8 cellular contexts compared by ENCODE assay signal in the genomic region with DNA sequence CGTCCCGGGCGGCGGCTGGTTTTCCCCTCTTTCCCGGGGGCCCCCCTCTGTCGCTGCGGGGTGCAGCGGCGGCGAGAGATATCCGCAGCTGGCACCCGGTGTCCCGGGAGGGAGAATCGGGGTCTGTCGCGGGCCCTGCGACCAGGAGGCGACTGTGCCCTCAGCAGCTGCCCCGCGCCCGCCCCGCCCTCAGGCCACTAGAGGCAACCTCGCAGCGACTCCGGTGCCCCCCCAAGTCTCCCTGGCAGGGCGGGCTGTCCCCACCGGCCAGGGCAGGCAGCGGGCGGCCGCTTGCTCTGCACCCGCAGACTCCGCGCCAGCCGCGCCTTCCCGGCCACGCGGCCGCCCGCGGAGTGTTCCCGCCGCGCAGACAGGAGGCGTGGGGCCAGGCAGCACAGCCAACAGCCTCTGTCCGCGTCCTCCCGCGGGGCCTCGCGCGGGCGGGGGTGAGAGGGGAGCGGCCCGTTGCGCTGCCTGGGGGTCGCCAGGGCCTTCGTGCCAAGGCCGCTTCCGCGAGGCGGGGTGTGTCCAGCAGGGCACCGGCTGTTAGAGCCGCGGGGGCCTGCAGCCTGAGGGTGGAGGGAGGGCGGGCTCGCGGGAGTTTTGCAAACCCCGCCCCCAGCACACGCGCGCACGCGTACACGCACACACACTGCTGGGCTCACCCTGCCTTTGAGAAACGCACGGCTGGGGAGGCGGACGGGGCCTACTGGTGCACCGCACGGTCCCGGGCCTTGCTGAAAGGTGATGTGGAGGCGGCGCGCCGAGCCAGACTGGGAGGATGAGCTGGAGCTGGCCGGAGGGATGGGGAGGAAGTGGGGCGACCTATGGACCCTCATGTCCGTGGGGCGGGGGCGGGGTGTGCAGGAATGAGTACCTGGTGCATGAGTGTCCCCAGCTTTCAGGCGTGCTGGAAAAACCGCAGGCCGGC. TPM values are rescaled to one million over a fixed set of nuclear protein-coding genes. Genes with fewer than 3 reads are reported as not detected.
A peak's percentile ranks its signal among the peaks of the same experiment; 100 is the strongest.
DNase-seq lines count a peak whose midpoint lies in the region; ATAC-seq lines count a peak whose summit lies in the region.

No MANE protein-coding gene starts in this region.

- DNase-seq in HT-29 (ENCODE audit: low spot score): peak; percentile 45
- DNase-seq in activated CD8-positive, alpha-beta memory T cell treated with anti-CD3 and anti-CD28 coated beads for 1 hour (ENCODE audit: extremely low read depth in 1 of 2, low read depth in 1 of 2): peak; percentile 27 to 57
- DNase-seq in effector memory CD8-positive, alpha-beta T cell: peak; percentile 39 to 54 (median 53)
- DNase-seq in naive thymus-derived CD8-positive, alpha-beta T cell: peak; percentile 44 to 84 (median 59)
- no peak for DNase-seq in OCI-M2 (lab: John Stamatoyannopoulos, UW; ENCODE audit: unreplicated experiment)

- no peak overlapping the region for H3K27ac Mint-ChIP-seq in effector memory CD8-positive, alpha-beta T cell
- peak overlapping the region in 5 of 10 donors; percentile 58 to 91 (median 83) for H3K27ac Mint-ChIP-seq in naive thymus-derived CD8-positive, alpha-beta T cell

- peak overlapping the region in 8 of 11 experiments; percentile 32 to 67 (median 46); a peak in 13 of 22 replicates for H3K27ac ChIP-seq in BLaER1 treated with 17β-estradiol and CSF1 and Interleukin-3, amounts not matched to agents 10 nM and 100 nM
- H3K27ac ChIP-seq in stomach smooth muscle (ENCODE audit: low read length): peak overlapping the region; percentile 55

- peaks cover 16 to 35% (median 26%) of the 10 kb centered on the region in 10 experiments for H3K4me1 ChIP-seq in BLaER1 treated with 17β-estradiol and CSF1 and Interleukin-3, amounts not matched to agents 10 nM and 100 nM
- peaks cover 18% of the 10 kb centered on the region for H3K4me1 ChIP-seq in stomach smooth muscle (ENCODE audit: control insufficient read depth, insufficient read depth, low read length)

- peaks cover 3 to 4% of the 10 kb centered on the region in 2 donors for H3K4me1 Mint-ChIP-seq in effector memory CD8-positive, alpha-beta T cell (ENCODE audit: low read depth in 2 of 2)
- peaks cover 0 to 6% (median 5%) of the 10 kb centered on the region in 4 donors for H3K4me1 Mint-ChIP-seq in naive thymus-derived CD8-positive, alpha-beta T cell

- peak overlapping the region; percentile 65 to 91 (median 81) for H3K4me2 ChIP-seq in BLaER1 treated with 17β-estradiol and CSF1 and Interleukin-3, amounts not matched to agents 10 nM and 100 nM

- peak; percentile 79 for ATAC-seq in GM19397 (IDR thresholded peaks at IDR 0.05; ENCODE audit: unreplicated experiment)
- peak; percentile 88 for ATAC-seq in effector memory CD8-positive, alpha-beta T cell (replicated peaks)
- peak; percentile 90 to 92 for ATAC-seq in naive thymus-derived CD8-positive, alpha-beta T cell

- peak overlapping the region; percentile 41 to 66 (median 52) for H3K4me3 ChIP-seq in BLaER1 treated with 17β-estradiol and CSF1 and Interleukin-3, amounts not matched to agents 10 nM and 100 nM
- H3K4me3 ChIP-seq in stomach smooth muscle (ENCODE audit: low read length in 2 of 2): peak overlapping the region; percentile 38 to 73

- H3K9me3 ChIP-seq in BLaER1 treated with 17β-estradiol and CSF1 and Interleukin-3, amounts not matched to agents 10 nM and 100 nM (replicated peaks in 1 of 11): peaks cover 0 to 2% (median under 1%) of the 10 kb centered on the region in 11 experiments; a peak in 9 of 22 replicates
- H3K9me3 ChIP-seq in stomach smooth muscle (ENCODE audit: control insufficient read depth in 2 of 2, low read length in 2 of 2): no peaks in the 10 kb centered on the region

- POLR2A ChIA-PET in naive thymus-derived CD8-positive, alpha-beta T cell (lab: Charles Lee): no interaction called here

- peaks cover 8 to 74% (median 52%) of the 10 kb centered on the region in 11 experiments for H3K36me3 ChIP-seq in BLaER1 treated with 17β-estradiol and CSF1 and Interleukin-3, amounts not matched to agents 10 nM and 100 nM
- peaks cover 3 to 4% of the 10 kb centered on the region in 2 donors for H3K36me3 ChIP-seq in stomach smooth muscle (ENCODE audit: control insufficient read depth in 2 of 2, insufficient read depth in 2 of 2, low read length in 2 of 2)

- H3K9ac ChIP-seq in BLaER1 treated with 17β-estradiol and CSF1 and Interleukin-3, amounts not matched to agents 10 nM and 100 nM: peak overlapping the region; percentile 37 to 76 (median 62); a peak in 19 of 22 replicates
- peak overlapping the region; percentile 40 to 51 for H3K9ac ChIP-seq in stomach smooth muscle (ENCODE audit: low read length in 2 of 2)

- peaks cover 10% of the 10 kb centered on the region for H3K36me3 Mint-ChIP-seq in effector memory CD8-positive, alpha-beta T cell (ENCODE audit: insufficient read depth)
- H3K36me3 Mint-ChIP-seq in naive thymus-derived CD8-positive, alpha-beta T cell: peaks cover 0 to 18% (median 11%) of the 10 kb centered on the region in 3 donors

- peaks cover 38 to 94% (median 63%) of the 10 kb centered on the region in 11 experiments for H4K20me1 ChIP-seq in BLaER1 treated with 17β-estradiol and CSF1 and Interleukin-3, amounts not matched to agents 10 nM and 100 nM

- H3K27me3 Mint-ChIP-seq in effector memory CD8-positive, alpha-beta T cell: no peaks in the 10 kb centered on the region
- no peaks in the 10 kb centered on the region for H3K27me3 Mint-ChIP-seq in naive thymus-derived CD8-positive, alpha-beta T cell

- peak overlapping the region; percentile 72 to 74 for H3K4me3 Mint-ChIP-seq in effector memory CD8-positive, alpha-beta T cell
- H3K4me3 Mint-ChIP-seq in naive thymus-derived CD8-positive, alpha-beta T cell: peak overlapping the region; percentile 61 to 86 (median 80)

- H3K27me3 ChIP-seq in BLaER1 treated with 17β-estradiol and CSF1 and Interleukin-3, amounts not matched to agents 10 nM and 100 nM: peaks cover 47 to 59% (median 53%) of the 10 kb centered on the region in 11 experiments
- H3K27me3 ChIP-seq in stomach smooth muscle (ENCODE audit: control insufficient read depth in 1 of 2, insufficient read depth in 2 of 2, low read length in 2 of 2): no peaks in the 10 kb centered on the region

- no peaks in the 10 kb centered on the region for H3K9me3 Mint-ChIP-seq in effector memory CD8-positive, alpha-beta T cell
- H3K9me3 Mint-ChIP-seq in naive thymus-derived CD8-positive, alpha-beta T cell: peaks cover 0 to 3% (median 0%) of the 10 kb centered on the region in 9 donors

RNA-seq across cellular contexts. Expression of a gene that starts 41.4 kb away (rescaled TPM):
- total RNA-seq in HT-29 (2014; rRNA removed; shearing (Covaris generic)): 0.65 TPM in 1 of 2 replicates, not detected in the other
- under 1 TPM; 0.18 to 0.33 TPM for total RNA-seq in naive thymus-derived CD8-positive, alpha-beta T cell
- polyA plus RNA-seq in naive thymus-derived CD8-positive, alpha-beta T cell: under 1 TPM in 2 of 3 donors, not detected in 1; 0.04 to 0.05 TPM
